1 cellular context compared by ENCODE assay signal in the genomic region with DNA sequence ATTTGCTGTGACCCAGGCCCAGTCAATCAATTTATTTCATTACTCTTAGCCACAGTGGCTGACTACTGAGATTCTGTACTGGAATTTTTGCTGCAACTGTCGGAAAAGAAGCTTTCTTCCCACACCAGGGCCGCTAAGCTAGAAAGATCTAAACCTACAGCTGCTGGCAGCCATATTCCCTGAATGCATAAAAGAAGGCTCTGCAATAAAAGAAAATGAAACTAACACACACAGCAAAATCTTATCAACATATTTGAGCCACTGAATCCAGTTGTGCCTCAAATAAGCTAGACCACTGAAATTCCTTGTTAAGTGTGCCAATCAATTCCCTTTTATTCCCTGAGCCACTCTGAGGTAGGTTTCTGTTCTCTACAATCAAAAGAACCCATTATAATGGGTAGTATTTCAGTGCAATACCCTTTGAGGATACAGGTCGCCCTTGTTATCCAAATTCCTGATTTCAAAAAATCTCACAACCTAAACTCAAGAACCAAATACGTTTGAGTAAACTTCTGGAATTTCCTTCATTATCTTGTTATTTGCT.
TF ChIP-seq lines count a peak whose summit lies in the region.

No MANE protein-coding gene starts in this region.

TF ChIP-seq in GM12878, 131 proteins besides CTCF, POLR2A, EP300 and RAD21 (continued from another document):
- no peak for TF ChIP-seq PRDM15 (CRISPR knock-in tag; IDR thresholded peaks at IDR 0.05)
- no peak for TF ChIP-seq ESRRA (IDR thresholded peaks at IDR 0.05; ENCODE audit: low read length)
- TF ChIP-seq SMARCA5 (IDR thresholded peaks at IDR 0.05) = no peak
- no peak for TF ChIP-seq JUND (IDR thresholded peaks at IDR 0.05; ENCODE audit: low read depth, low read length)
- TF ChIP-seq, protein P1, sequence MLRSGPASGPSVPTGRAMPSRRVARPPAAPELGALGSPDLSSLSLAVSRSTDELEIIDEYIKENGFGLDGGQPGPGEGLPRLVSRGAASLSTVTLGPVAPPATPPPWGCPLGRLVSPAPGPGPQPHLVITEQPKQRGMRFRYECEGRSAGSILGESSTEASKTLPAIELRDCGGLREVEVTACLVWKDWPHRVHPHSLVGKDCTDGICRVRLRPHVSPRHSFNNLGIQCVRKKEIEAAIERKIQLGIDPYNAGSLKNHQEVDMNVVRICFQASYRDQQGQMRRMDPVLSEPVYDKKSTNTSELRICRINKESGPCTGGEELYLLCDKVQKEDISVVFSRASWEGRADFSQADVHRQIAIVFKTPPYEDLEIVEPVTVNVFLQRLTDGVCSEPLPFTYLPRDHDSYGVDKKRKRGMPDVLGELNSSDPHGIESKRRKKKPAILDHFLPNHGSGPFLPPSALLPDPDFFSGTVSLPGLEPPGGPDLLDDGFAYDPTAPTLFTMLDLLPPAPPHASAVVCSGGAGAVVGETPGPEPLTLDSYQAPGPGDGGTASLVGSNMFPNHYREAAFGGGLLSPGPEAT (IDR thresholded peaks at IDR 0.05; ENCODE audit: low read depth) = no peak
- no peak for TF ChIP-seq SREBF2 (IDR thresholded peaks at IDR 0.05; ENCODE audit: low read length)
- TF ChIP-seq EZH2 (IDR thresholded peaks at IDR 0.05; ENCODE audit: borderline replicate concordance, control insufficient read depth, low read depth, low read length) = no peak
- no peak for TF ChIP-seq STAT3 (IDR thresholded peaks at IDR 0.05; ENCODE audit: low read depth, low read length)
- no peak for TF ChIP-seq CBX5 (IDR thresholded peaks at IDR 0.05; ENCODE audit: low read depth)
- TF ChIP-seq KAT2A (conservative IDR thresholded peaks at IDR 0.05; ENCODE audit: control insufficient read depth, low read depth, low read length) = no peak
- no peak for TF ChIP-seq RB1 (IDR thresholded peaks at IDR 0.05; ENCODE audit: borderline replicate concordance)
- TF ChIP-seq BCL11A (IDR thresholded peaks at IDR 0.05; ENCODE audit: low read depth, low read length) = no peak
- no peak for TF ChIP-seq SMAD1 (IDR thresholded peaks at IDR 0.05; ENCODE audit: low read depth, partially characterized antibody)
- TF ChIP-seq MYB (IDR thresholded peaks at IDR 0.05; ENCODE audit: borderline replicate concordance, low read depth, low read length) = no peak
